In genomic region chr5:157487358-157487757, GRCh38 we compare ENCODE assay signal across 10 cellular contexts. TPM values are rescaled to one million over a fixed set of nuclear protein-coding genes. Genes with fewer than 3 reads are reported as not detected.
DNase-seq lines count a peak whose midpoint lies in the region; ATAC-seq and TF ChIP-seq lines count a peak whose summit lies in the region.
"Had no signal": no experiment of that assay in that cellular context is flagged by ENCODE, and none has a peak within 500 bp of the region (broad histone marks: within the 10 kb centered on the region; RNA-seq: fewer than 3 reads in every experiment).

No MANE protein-coding gene starts in this region.

- H3K9me3 ChIP-seq in DOHH2 (ENCODE audit: control insufficient read depth, insufficient read depth, low read length): no peaks in the 10 kb centered on the region
- H3K9me3 ChIP-seq: HAP-1 had no signal

- DNase-seq in NCI-H446 (lab: John Stamatoyannopoulos, UW): no peak
- DNase-seq in NCI-H1092 (lab: John Stamatoyannopoulos, UW): no peak
- DNase-seq in activated naive CD4-positive, alpha-beta T cell treated with anti-CD3 and anti-CD28 coated beads, Interleukin-2, amount 50 U/mL, for 16 hours: no peak
- DNase-seq: trophoblast cell had no signal

- no peak for TF ChIP-seq CTCF in DOHH2 (IDR thresholded peaks at IDR 0.05; ENCODE audit: low read depth, low read length, poor library complexity, severe bottlenecking)

- H3F3A ChIP-seq in DOHH2 (ENCODE audit: control insufficient read depth, insufficient read depth): peaks cover 20% of the 10 kb centered on the region

- peak; percentile 52 for ATAC-seq in GM19035 (IDR thresholded peaks at IDR 0.05; ENCODE audit: unreplicated experiment)
- peak; percentile 38 for ATAC-seq in HG03039 (IDR thresholded peaks at IDR 0.05; ENCODE audit: unreplicated experiment)
- ATAC-seq in esophagus mucosa: peak; percentile 61
- ATAC-seq in HG03342 (IDR thresholded peaks at IDR 0.05; ENCODE audit: unreplicated experiment): no peak

- H3K4me3 ChIP-seq in DOHH2 (ENCODE audit: low read length): peak overlapping the region; percentile 69
- H3K4me3 ChIP-seq: HAP-1 had no signal

- peak overlapping the region; percentile 99 for H3K27ac ChIP-seq in DOHH2 (ENCODE audit: low read depth, low read length)

- peaks cover 16% of the 10 kb centered on the region for H3K79me2 ChIP-seq in DOHH2 (ENCODE audit: control insufficient read depth, low read length)

- no peaks in the 10 kb centered on the region for H3K9me2 ChIP-seq in DOHH2 (replicated peaks; ENCODE audit: control insufficient read depth, low read length)

- peaks cover 90% of the 10 kb centered on the region for H3K36me3 ChIP-seq in DOHH2 (ENCODE audit: control insufficient read depth, low read length)
- H3K36me3 ChIP-seq: HAP-1 had no signal

- H4K20me1 ChIP-seq in DOHH2 (ENCODE audit: control insufficient read depth, insufficient read depth, low read depth, low read length): no peaks in the 10 kb centered on the region

- peak overlapping the region; percentile 94 for H3K4me2 ChIP-seq in DOHH2 (ENCODE audit: low read length)

- no peaks in the 10 kb centered on the region for H3K27me3 ChIP-seq in DOHH2 (ENCODE audit: control insufficient read depth, low read length)

- peaks cover 84% of the 10 kb centered on the region for H3K4me1 ChIP-seq in DOHH2 (ENCODE audit: control insufficient read depth, low read length)
- H3K4me1 ChIP-seq: HAP-1 had no signal

RNA-seq across cellular contexts. Expression of gene NIPAL4, which starts 27.3 kb away (rescaled TPM):
- 31.2 TPM for total RNA-seq in esophagus mucosa
